Comparison of ENCODE assay signal across 16 cellular contexts in the genomic region with DNA sequence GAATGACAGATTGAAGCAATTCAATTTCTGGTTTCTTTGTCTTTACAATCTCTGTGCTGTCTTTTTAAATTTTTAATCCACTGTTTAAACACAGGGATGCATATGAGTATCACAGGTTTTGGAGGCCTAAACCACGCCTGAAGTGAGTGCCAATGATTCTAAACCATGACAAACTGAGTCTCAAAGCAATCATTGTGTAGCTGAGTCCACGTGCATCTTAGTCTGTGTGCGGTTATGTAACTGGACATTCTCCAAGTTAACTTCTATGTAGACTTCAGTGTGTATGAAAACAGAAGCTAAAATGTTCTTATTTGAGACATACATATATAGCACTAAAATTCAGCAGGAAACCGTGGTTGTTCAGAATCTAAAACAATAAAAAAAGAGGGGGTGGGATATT.
DNase-seq lines count a peak whose midpoint lies in the region; ATAC-seq and TF ChIP-seq lines count a peak whose summit lies in the region.
"Had no signal": no experiment of that assay in that cellular context is flagged by ENCODE, and none has a peak within 500 bp of the region (broad histone marks: within the 10 kb centered on the region; RNA-seq: fewer than 3 reads in every experiment).

No MANE protein-coding gene starts in this region.

- H3K9me3 ChIP-seq in Caco-2 (0 out of 2 replicates have a peak, but pooled peaks cover 3% of the 10 kb centered on the region), transverse colon (no peaks in the 10 kb centered on the region)

- 38 to 68% methylated on average over 2 to 4 of the region's 4 CpGs for WGBS in transverse colon (ENCODE audit: low coverage in 1 of 2), 2 donors

- POLR2A ChIA-PET in Caco-2 (lab: Charles Lee) = no interaction called here

- CTCF ChIA-PET in Caco-2 (lab: Charles Lee) = no interaction called here

- peaks cover 7% of the 10 kb centered on the region for H3K9me3 Mint-ChIP-seq in Caco-2 (ENCODE audit: unreplicated experiment)

- in situ Hi-C loops in SK-MEL-5 (cut with HindIII; ENCODE audit: low pct_unique_long_range_greater_than_20kb, low sequenced_read_pairs) = no loop called here
- in situ Hi-C loops in transverse colon (cut with MboI; ENCODE audit: low pct_ligation_motif_present in 1 of 4, low pct_unique_long_range_greater_than_20kb in 1 of 4, low sequenced_read_pairs in 3 of 4) = loop anchor here in 1 of 4 donors (25.0 kb wide), 1 partner anchor 129 kb away; no protein-coding TSS in a partner anchor

- no peak overlapping the region for H3K4me3 Mint-ChIP-seq in Caco-2 (ENCODE audit: unreplicated experiment)

- no peak overlapping the region for H3K27ac ChIP-seq in transverse colon
- H3K27ac ChIP-seq: GM23248, HL-60 had no signal

- BruUV-seq in Caco-2 (replicated peaks; lab: Mats Ljungman, UMichigan) = no TSS peak

- no peaks in the 10 kb centered on the region for H3K27me3 Mint-ChIP-seq in Caco-2 (ENCODE audit: insufficient read depth, unreplicated experiment)

- H3K4me1 ChIP-seq in Caco-2 (no peaks in the 10 kb centered on the region), transverse colon (no peaks in the 10 kb centered on the region)

- intact Hi-C loops in Caco-2 (cut with micrococcal nuclease; ENCODE audit: unreplicated experiment) (no loop called here), transverse colon (cut with DNase I; ENCODE audit: low total_unique reads) (no loop called here)

- H3K36me3 Mint-ChIP-seq in Caco-2 (ENCODE audit: insufficient read depth, unreplicated experiment) = no peaks in the 10 kb centered on the region

- no peak for ATAC-seq in HG02973 (IDR thresholded peaks at IDR 0.05; ENCODE audit: unreplicated experiment)

- H3K36me3 ChIP-seq in Caco-2 (ENCODE audit: control insufficient read depth, insufficient read depth, low read length) (no peaks in the 10 kb centered on the region), transverse colon (no peaks in the 10 kb centered on the region)

- H3K4me1 Mint-ChIP-seq in Caco-2 (ENCODE audit: low read depth, unreplicated experiment) = no peaks in the 10 kb centered on the region

- DNase-seq in SK-MEL-5 (ENCODE audit: low read depth, low spot score) = peak; percentile 97
- peak; percentile 41 for DNase-seq in epidermal melanocyte (ENCODE audit: insufficient read length, low spot score)
- peak; percentile 33 for DNase-seq in iris pigment epithelial cell (ENCODE audit: low read depth)
- DNase-seq in superior temporal gyrus (ENCODE audit: extremely low spot score) = peak; percentile 27
- DNase-seq in ureter (ENCODE audit: low spot score) = no peak
- DNase-seq in Caco-2 = no peak
- DNase-seq in transverse colon = no peak
- DNase-seq: EL, GM23248, KBM-7, NCI-H1092, NCI-H2227 treated with DMSO at 0.1 percent for 48 hours, NCI-H526, RPMI8226 had no signal

- no peak overlapping the region for H3K27ac Mint-ChIP-seq in Caco-2 (ENCODE audit: unreplicated experiment)

- H3K4me3 ChIP-seq in Caco-2 (ENCODE audit: low read depth, low read length) = no peak overlapping the region
- no peak overlapping the region for H3K4me3 ChIP-seq in transverse colon
- H3K4me3 ChIP-seq: GM23248 had no signal

- TF ChIP-seq POLR2A in transverse colon (IDR thresholded peaks at IDR 0.05) = no peak

- no peak for TF ChIP-seq CTCF in Caco-2 (IDR thresholded peaks at IDR 0.05; ENCODE audit: insufficient read depth in 1 of 2, low read depth in 1 of 2, low read length in 1 of 2, severe bottlenecking in 1 of 2, unreplicated experiment in 1 of 2)
- no peak for TF ChIP-seq CTCF in transverse colon (IDR thresholded peaks at IDR 0.05)

- TF ChIP-seq EP300 in transverse colon (IDR thresholded peaks at IDR 0.05; ENCODE audit: low read depth) = no peak

- H3K27me3 ChIP-seq in Caco-2 (replicated peaks; ENCODE audit: control insufficient read depth, insufficient read depth, low read length) (no peaks in the 10 kb centered on the region), transverse colon (no peaks in the 10 kb centered on the region)

Comparison
In these comparisons a context has a peak if more than half of its experiments do, and no peak if none do; other contexts are left out.
1. DNase-seq: peak in SK-MEL-5 (single experiment), epidermal melanocyte (single experiment), iris pigment epithelial cell (single experiment) and superior temporal gyrus (single experiment); none in ureter (single experiment), Caco-2 (0 of 2) and transverse colon (single experiment).